ENCODE assay signal across 1 cellular context in the genomic region with DNA sequence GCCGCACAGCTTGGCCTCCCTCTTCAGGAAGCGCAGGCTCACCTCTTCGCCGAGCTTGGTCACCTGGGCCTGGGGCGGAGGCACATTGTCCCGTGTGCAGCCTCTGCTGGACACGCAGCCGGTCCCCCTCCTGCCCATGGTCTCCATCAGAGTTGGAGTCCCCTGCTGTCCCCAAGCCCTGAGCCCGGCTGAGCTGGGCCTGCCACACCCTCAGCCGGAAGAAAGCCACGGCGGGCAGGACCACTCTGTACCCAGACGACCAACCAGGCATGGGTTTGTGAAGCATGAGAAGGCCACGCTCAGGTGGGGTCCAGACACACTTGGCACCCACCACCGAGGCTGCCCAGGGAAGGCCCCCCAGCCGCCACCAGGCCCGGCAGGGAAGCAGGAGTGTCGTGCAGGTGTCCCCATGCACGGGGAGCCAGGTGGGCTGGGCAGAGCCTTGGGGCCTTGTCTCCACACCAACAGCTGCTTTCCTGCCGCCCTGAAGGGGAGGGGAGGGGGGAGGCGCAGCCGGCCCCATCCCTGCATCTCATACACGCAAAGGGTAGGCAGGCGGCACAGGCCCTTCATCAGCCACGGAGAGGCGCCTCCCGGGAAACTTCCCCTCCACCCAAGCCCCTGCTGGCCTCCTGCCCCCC.
TF ChIP-seq lines count a peak whose summit lies in the region.

No MANE protein-coding gene starts in this region.

TF ChIP-seq in H1, 55 proteins besides CTCF, POLR2A, EP300 and RAD21:
- TF ChIP-seq CTBP2 (IDR thresholded peaks at IDR 0.05; ENCODE audit: borderline replicate concordance, insufficient read depth, insufficient read length, low read length) = no peak
- TF ChIP-seq, protein P1, sequence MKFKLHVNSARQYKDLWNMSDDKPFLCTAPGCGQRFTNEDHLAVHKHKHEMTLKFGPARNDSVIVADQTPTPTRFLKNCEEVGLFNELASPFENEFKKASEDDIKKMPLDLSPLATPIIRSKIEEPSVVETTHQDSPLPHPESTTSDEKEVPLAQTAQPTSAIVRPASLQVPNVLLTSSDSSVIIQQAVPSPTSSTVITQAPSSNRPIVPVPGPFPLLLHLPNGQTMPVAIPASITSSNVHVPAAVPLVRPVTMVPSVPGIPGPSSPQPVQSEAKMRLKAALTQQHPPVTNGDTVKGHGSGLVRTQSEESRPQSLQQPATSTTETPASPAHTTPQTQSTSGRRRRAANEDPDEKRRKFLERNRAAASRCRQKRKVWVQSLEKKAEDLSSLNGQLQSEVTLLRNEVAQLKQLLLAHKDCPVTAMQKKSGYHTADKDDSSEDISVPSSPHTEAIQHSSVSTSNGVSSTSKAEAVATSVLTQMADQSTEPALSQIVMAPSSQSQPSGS (IDR thresholded peaks at IDR 0.05; ENCODE audit: low read length) = no peak
- no peak for TF ChIP-seq BACH1 (IDR thresholded peaks at IDR 0.05; ENCODE audit: low read length)
